ENCODE assay signal across 15 cellular contexts in the genomic region with DNA sequence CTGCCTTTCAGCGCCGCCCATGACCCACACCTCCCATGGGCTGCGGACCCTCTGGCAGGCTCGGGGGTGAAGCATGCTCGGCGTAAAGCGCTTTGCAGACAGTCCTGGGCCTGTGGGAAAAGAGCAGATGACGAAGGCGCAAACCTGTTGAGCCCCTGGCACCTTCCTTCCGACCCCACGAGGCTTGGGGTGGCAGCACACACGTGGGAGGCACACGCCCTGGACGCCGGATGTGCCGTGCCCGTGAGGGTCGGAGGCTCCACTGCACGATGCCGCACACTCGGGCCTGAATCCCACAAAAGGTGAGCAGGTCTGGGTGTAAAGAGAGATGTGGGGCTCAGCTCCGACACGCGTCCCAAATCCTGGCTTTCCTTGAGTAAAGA.
A peak's percentile ranks its signal among the peaks of the same experiment; 100 is the strongest.
DNase-seq lines count a peak whose midpoint lies in the region; ATAC-seq, FAIRE-seq and TF ChIP-seq lines count a peak whose summit lies in the region.
"Had no signal": no experiment of that assay in that cellular context is flagged by ENCODE, and none has a peak within 500 bp of the region (broad histone marks: within the 10 kb centered on the region; RNA-seq: fewer than 3 reads in every experiment).

No MANE protein-coding gene starts in this region.

- H3K4me3 ChIP-seq in BLaER1 (no peak overlapping the region), H1 (ENCODE audit: extremely low read depth in 1 of 4, insufficient read depth in 2 of 4, low read depth in 3 of 4, low read length in 4 of 4) (no peak overlapping the region), neuronal stem cell (ENCODE audit: low read length in 2 of 2) (no peak overlapping the region)
- H3K4me3 ChIP-seq in BLaER1 treated with 17β-estradiol and CSF1 and Interleukin-3, amounts not matched to agents 10 nM and 100 nM = no peak overlapping the region
- H3K4me3 ChIP-seq: A549, GM23338, HAP-1 had no signal

- H2BK15ac ChIP-seq in H1 (ENCODE audit: low read length) (no peak overlapping the region), neuronal stem cell (ENCODE audit: low read length) (no peak overlapping the region)

- H3K27ac ChIP-seq in BLaER1 = no peak overlapping the region
- no peak overlapping the region for H3K27ac ChIP-seq in BLaER1 treated with 17β-estradiol and CSF1 and Interleukin-3, amounts not matched to agents 10 nM and 100 nM
- no peak overlapping the region for H3K27ac ChIP-seq in H1 (ENCODE audit: low read depth, low read length)
- H3K27ac ChIP-seq in neuronal stem cell (replicated peaks; ENCODE audit: low read length) = no peak overlapping the region
- H3K27ac ChIP-seq: A549 had no signal

- POLR2A ChIA-PET in H1 (lab: Charles Lee; ENCODE audit: partially characterized antibody) = interaction anchor here (0.6 kb wide), 1 partner anchor 101 kb away, joined by 3 read pairs; no protein-coding TSS in a partner anchor

- H2BK12ac ChIP-seq in H1 (ENCODE audit: low read depth, low read length) (no peak overlapping the region), neuronal stem cell (ENCODE audit: low read length) (no peak overlapping the region)

- no peak for TF ChIP-seq EP300 in H1 (IDR thresholded peaks at IDR 0.05; ENCODE audit: borderline replicate concordance in 1 of 2, low read depth in 2 of 2, low read length in 2 of 2)

- H3K18ac ChIP-seq in H1 (ENCODE audit: extremely low read depth, low read length) (no peak overlapping the region; the same call in 1 of the 2 replicates), neuronal stem cell (ENCODE audit: low read length) (peak overlapping the region; percentile 48)

- H2AFZ ChIP-seq in H1 (ENCODE audit: low read length) (no peak overlapping the region), neuronal stem cell (ENCODE audit: low read length) (no peak overlapping the region)
- H2AFZ ChIP-seq: GM23338 had no signal

- ATAC-seq in GM19397 (IDR thresholded peaks at IDR 0.05; ENCODE audit: unreplicated experiment) = no peak
- no peak for ATAC-seq in HG02870 (IDR thresholded peaks at IDR 0.05; ENCODE audit: unreplicated experiment)
- ATAC-seq: A549, GM23338 had no signal

- DNase-seq in H1 (ENCODE audit: low read depth in 1 of 2, low spot score in 2 of 2) (no peak), neuronal stem cell (ENCODE audit: low spot score) (no peak)
- DNase-seq: Caco-2, GF-D8, HFFc6, IMR-90, KBM-7 had no signal

- H2BK20ac ChIP-seq in H1 (ENCODE audit: low read length) = no peak overlapping the region

- no peaks in the 10 kb centered on the region for H3K79me1 ChIP-seq in H1 (ENCODE audit: low read depth, low read length)
- no peaks in the 10 kb centered on the region for H3K79me1 ChIP-seq in neuronal stem cell (ENCODE audit: low read depth, low read length)

- no peak overlapping the region for H3K4ac ChIP-seq in H1 (replicated peaks; ENCODE audit: insufficient read length, low read depth, low read length)
- H3K4ac ChIP-seq in neuronal stem cell (ENCODE audit: low read length) = no peak overlapping the region

- H3K14ac ChIP-seq in H1 (ENCODE audit: insufficient read length) (no peak overlapping the region), neuronal stem cell (ENCODE audit: low read length) (no peak overlapping the region)

- H3K4me2 ChIP-seq in BLaER1 = peak overlapping the region; percentile 96
- peak overlapping the region in 8 of 11 experiments; percentile 68 to 96 (median 92); a peak in 7 of 22 replicates for H3K4me2 ChIP-seq in BLaER1 treated with 17β-estradiol and CSF1 and Interleukin-3, amounts not matched to agents 10 nM and 100 nM
- no peak overlapping the region for H3K4me2 ChIP-seq in H1 (ENCODE audit: insufficient read depth in 1 of 2, low read depth in 2 of 2, low read length in 2 of 2)
- H3K4me2 ChIP-seq in neuronal stem cell (ENCODE audit: insufficient read depth, low read length, poor library complexity, severe bottlenecking) = no peak overlapping the region
- H3K4me2 ChIP-seq: A549, GM23338 had no signal

- H4K8ac ChIP-seq in H1 (ENCODE audit: extremely low read depth, insufficient read depth, low read length) (peak overlapping the region; percentile 14; the same call in 1 of the 2 replicates), neuronal stem cell (ENCODE audit: low read depth, low read length) (no peak overlapping the region)

- H3K79me2 ChIP-seq in H1 (ENCODE audit: control insufficient read depth in 1 of 2, insufficient read depth in 2 of 2, low read length in 2 of 2) = no peaks in the 10 kb centered on the region

- no peak for FAIRE-seq in H1 (lab: Jason Lieb, UNC)
- FAIRE-seq: A549 had no signal

- 95% methylated on average over 16 of the region's 24 CpGs; no CpG with 5 or more reads in 1 of the 2 experiments for WGBS in H1 (ENCODE audit: extremely low coverage in 1 of 2, insufficient coverage in 1 of 2, insufficient read length in 1 of 2, insufficient replicate concordance in 2 of 2, low coverage in 1 of 2, low lambda C conversion rate in 2 of 2, missing lambda C conversion rate in 1 of 2), 2 experiments
- WGBS in neuronal stem cell (ENCODE audit: extremely low coverage in 2 of 2, insufficient read length in 2 of 2, insufficient replicate concordance in 1 of 2), 2 donors = no CpG with 5 or more reads among the region's 24 CpGs

- H2BK120ac ChIP-seq in H1 (replicated peaks; ENCODE audit: low read depth, low read length) = no peak overlapping the region
- H2BK120ac ChIP-seq in neuronal stem cell (ENCODE audit: low read depth, low read length) = no peak overlapping the region

- no peak overlapping the region for H3K9ac ChIP-seq in BLaER1
- H3K9ac ChIP-seq in BLaER1 treated with 17β-estradiol and CSF1 and Interleukin-3, amounts not matched to agents 10 nM and 100 nM = no peak overlapping the region
- H3K9ac ChIP-seq in H1 (replicated peaks in 1 of 4; ENCODE audit: extremely low read depth in 1 of 4, low read depth in 3 of 4, low read length in 3 of 4) = no peak overlapping the region
- H3K9ac ChIP-seq in neuronal stem cell (ENCODE audit: low read depth, low read length, poor library complexity) = no peak overlapping the region

- H3K23me2 ChIP-seq in H1 (ENCODE audit: low read depth, low read length) = no peaks in the 10 kb centered on the region

- CTCF ChIA-PET in H1 (lab: Charles Lee; ENCODE audit: partially characterized antibody) = no interaction called here

- no peak overlapping the region for H3K56ac ChIP-seq in H1 (replicated peaks; ENCODE audit: insufficient read length, low read depth, low read length)

- TF ChIP-seq RAD21 in H1 (IDR thresholded peaks at IDR 0.05 in 1 of 2, conservative IDR thresholded peaks at IDR 0.05 in 1 of 2; ENCODE audit: low read depth in 2 of 2, low read length in 2 of 2) = no peak

- TF ChIP-seq CTCF in H1 (IDR thresholded peaks at IDR 0.05; ENCODE audit: control extremely low read depth in 1 of 3, insufficient read depth in 1 of 3, low read depth in 1 of 3, low read length in 3 of 3) = no peak

- H3K27me3 ChIP-seq in BLaER1 = no peaks in the 10 kb centered on the region
- no peaks in the 10 kb centered on the region for H3K27me3 ChIP-seq in BLaER1 treated with 17β-estradiol and CSF1 and Interleukin-3, amounts not matched to agents 10 nM and 100 nM
- no peaks in the 10 kb centered on the region for H3K27me3 ChIP-seq in H1 (replicated peaks in 1 of 4; ENCODE audit: control insufficient read depth in 3 of 4, extremely low read depth in 1 of 4, insufficient read depth in 3 of 4, low read length in 3 of 4)
- H3K27me3 ChIP-seq in neuronal stem cell (ENCODE audit: control insufficient read depth in 3 of 3, insufficient read depth in 3 of 3, low read depth in 1 of 3, low read length in 3 of 3) = no peaks in the 10 kb centered on the region
- H3K27me3 ChIP-seq: BE2C had no signal

- H3K36me3 ChIP-seq in BLaER1 = peaks cover 5% of the 10 kb centered on the region; the same call in 1 of the 2 replicates
- no peaks in the 10 kb centered on the region for H3K36me3 ChIP-seq in BLaER1 treated with 17β-estradiol and CSF1 and Interleukin-3, amounts not matched to agents 10 nM and 100 nM
- no peaks in the 10 kb centered on the region for H3K36me3 ChIP-seq in H1 (ENCODE audit: control insufficient read depth in 2 of 4, insufficient read depth in 4 of 4, low read length in 3 of 4)
- no peaks in the 10 kb centered on the region for H3K36me3 ChIP-seq in neuronal stem cell (replicated peaks in 1 of 2; ENCODE audit: control insufficient read depth in 2 of 2, insufficient read depth in 2 of 2, low read length in 2 of 2)
- H3K36me3 ChIP-seq: BE2C, HAP-1 had no signal

- H2BK5ac ChIP-seq in H1 (ENCODE audit: low read depth, low read length) = no peak overlapping the region
- no peak overlapping the region for H2BK5ac ChIP-seq in neuronal stem cell (ENCODE audit: low read length)

- H4K20me1 ChIP-seq in BLaER1 (no peaks in the 10 kb centered on the region), H1 (replicated peaks in 1 of 2; ENCODE audit: control insufficient read depth in 1 of 2, insufficient read depth in 2 of 2, low read length in 2 of 2) (no peaks in the 10 kb centered on the region)
- H4K20me1 ChIP-seq in BLaER1 treated with 17β-estradiol and CSF1 and Interleukin-3, amounts not matched to agents 10 nM and 100 nM = peaks cover 0 to 57% (median 5%) of the 10 kb centered on the region in 11 experiments; a peak in 8 of 22 replicates

- H4K91ac ChIP-seq in H1 (replicated peaks; ENCODE audit: insufficient read length, low read length) = no peak overlapping the region
- H4K91ac ChIP-seq in neuronal stem cell (ENCODE audit: low read depth, low read length, poor library complexity) = no peak overlapping the region

- H2AK5ac ChIP-seq in H1 (ENCODE audit: low read depth, low read length) (no peak overlapping the region), neuronal stem cell (ENCODE audit: low read depth, low read length) (no peak overlapping the region)

- TF ChIP-seq POLR2A in H1 (IDR thresholded peaks at IDR 0.05; ENCODE audit: control extremely low read depth in 1 of 2, low read depth in 2 of 2, low read length in 2 of 2) = no peak

- H3K9me3 ChIP-seq in BLaER1 = no peaks in the 10 kb centered on the region; the same call in 1 of the 2 replicates
- peaks cover 0 to 6% (median 0%) of the 10 kb centered on the region in 11 experiments; a peak in 5 of 22 replicates for H3K9me3 ChIP-seq in BLaER1 treated with 17β-estradiol and CSF1 and Interleukin-3, amounts not matched to agents 10 nM and 100 nM (replicated peaks in 1 of 11)
- peaks cover 0 to 5% of the 10 kb centered on the region in 2 experiments; a peak in 1 of 4 replicates for H3K9me3 ChIP-seq in H1 (ENCODE audit: insufficient read depth in 2 of 2, low read depth in 1 of 2, low read length in 1 of 2)
- H3K9me3 ChIP-seq in neuronal stem cell (replicated peaks in 1 of 2; ENCODE audit: control insufficient read depth in 2 of 2, insufficient read depth in 1 of 2, low read depth in 1 of 2, low read length in 2 of 2) = no peaks in the 10 kb centered on the region
- H3K9me3 ChIP-seq: A549, BE2C, Caco-2, HAP-1 had no signal

- H3K4me1 ChIP-seq in BLaER1 (peaks cover 43% of the 10 kb centered on the region), H1 (replicated peaks in 1 of 4; ENCODE audit: control insufficient read depth in 3 of 4, insufficient read depth in 4 of 4, low read length in 3 of 4) (no peaks in the 10 kb centered on the region), neuronal stem cell (ENCODE audit: control insufficient read depth in 2 of 2, insufficient read depth in 1 of 2, low read depth in 1 of 2, low read length in 2 of 2) (peaks cover 0 to 5% of the 10 kb centered on the region in 2 donors)
- peaks cover 13 to 50% (median 31%) of the 10 kb centered on the region in 10 experiments; a peak in 19 of 20 replicates for H3K4me1 ChIP-seq in BLaER1 treated with 17β-estradiol and CSF1 and Interleukin-3, amounts not matched to agents 10 nM and 100 nM
- H3K4me1 ChIP-seq: A549, Caco-2, HAP-1 had no signal

- H3K23ac ChIP-seq in H1 (ENCODE audit: insufficient read length) = no peak overlapping the region
- H3K23ac ChIP-seq in neuronal stem cell (ENCODE audit: low read depth, low read length, poor library complexity) = peak overlapping the region; percentile 85

- no peak overlapping the region for H4K5ac ChIP-seq in H1 (ENCODE audit: insufficient read length, low read depth, low read length)

Comparison
In these comparisons a context has a peak if more than half of its experiments do, and no peak if none do; other contexts are left out.
1. H3K4me2 ChIP-seq: peak in BLaER1 (single experiment) and BLaER1 treated with 17β-estradiol and CSF1 and Interleukin-3, amounts not matched to agents 10 nM and 100 nM (8 of 11); none in H1 (0 of 2) and neuronal stem cell (single experiment).